31 cellular contexts compared by ENCODE assay signal in genomic region chr13:38952827-38953226, GRCh38. TPM values are rescaled to one million over a fixed set of nuclear protein-coding genes. Genes with fewer than 3 reads are reported as not detected.
"Had no signal": no experiment of that assay in that cellular context is flagged by ENCODE, and none has a peak within 500 bp of the region (broad histone marks: within the 10 kb centered on the region; RNA-seq: fewer than 3 reads in every experiment).

No MANE protein-coding gene starts in this region.

- H3K27ac ChIP-seq: adrenal gland, esophagus muscularis mucosa, gastrocnemius medialis, stomach, suprapubic skin, tibial nerve, uterus had no signal

- H3K4me3 ChIP-seq: adrenal gland, esophagus muscularis mucosa, gastrocnemius medialis, suprapubic skin, tibial nerve, uterus had no signal

- DNase-seq: activated CD4-positive, alpha-beta T cell treated with anti-CD3 and anti-CD28 coated beads for 4 hours; activated CD4-positive, alpha-beta T cell treated with anti-CD3 and anti-CD28 coated beads, Interleukin-2, amount 50 U/mL, for 48 hours; activated CD4-positive, CD25-positive, alpha-beta regulatory T cell; activated CD8-positive, alpha-beta memory T cell treated with anti-CD3 and anti-CD28 coated beads, Interleukin-2, amount 50 U/mL, for 48 hours; activated naive CD4-positive, alpha-beta T cell; activated T-cell treated with anti-CD3 and anti-CD28 coated beads, Interleukin-2, amount 50 U/mL, for 4 hours; adrenal gland; effector CD4-positive, alpha-beta T cell; gastrocnemius medialis; head of caudate nucleus; hypothalamus; left colon; mesenchymal stem cell; naive thymus-derived CD4-positive, alpha-beta T cell; occipital lobe; small intestine; stomach; T-helper 17 cell; uterus had no signal

- H3K4me1 ChIP-seq: adrenal gland, esophagus muscularis mucosa, gastrocnemius medialis, suprapubic skin, uterus had no signal

- ATAC-seq: activated T-cell treated with anti-CD3 and anti-CD28 coated beads, Interleukin-2, amount 50 U/mL, for 4 hours; gastrocnemius medialis; left colon; naive thymus-derived CD4-positive, alpha-beta T cell; sciatic nerve; stimulated activated memory B cell treated with anti-CD40 and anti-IgM and Interleukin-4, amounts not matched to agents 10 μg/mL and 1 μg/mL and 100 μg/mL, for 72 hours; T-helper 17 cell had no signal

- FAIRE-seq: astrocyte, small intestine had no signal

- H3K9me3 ChIP-seq: adrenal gland, esophagus muscularis mucosa, gastrocnemius medialis, suprapubic skin, uterus had no signal

- H3K36me3 ChIP-seq: adrenal gland, esophagus muscularis mucosa, gastrocnemius medialis, stomach, suprapubic skin, tibial nerve, uterus had no signal

- H3K27me3 ChIP-seq: adrenal gland, esophagus muscularis mucosa, gastrocnemius medialis, stomach, suprapubic skin, tibial nerve, uterus had no signal

RNA-seq across cellular contexts. Expression of gene STOML3, which starts 37.8 kb away (rescaled TPM):
- total RNA-seq: activated CD8-positive, alpha-beta memory T cell treated with anti-CD3 and anti-CD28 coated beads for 36 hours; activated T-cell treated with anti-CD3 and anti-CD28 coated beads, Interleukin-2, amount 50 U/mL, for 4 hours; activated T-helper 2 cell treated with anti-CD3 and anti-CD28 coated beads, Interferon-gamma antibody, Interleukin-2, Interleukin-4, amounts not matched to agents 10 μg/mL and 5 μg/mL and 100 μg/mL, durations not matched to agents 14 hours and 24 hours and 36 hours; adrenal gland; astrocyte; esophagus muscularis mucosa; gastrocnemius medialis; lower leg skin; naive thymus-derived CD4-positive, alpha-beta T cell; neural crest cell; posterior vena cava; renal cortical epithelial cell; sciatic nerve; stomach; suprapubic skin; T-helper 17 cell; tibial nerve had no signal
- polyA plus RNA-seq: adrenal gland; naive thymus-derived CD4-positive, alpha-beta T cell; small intestine; stomach had no signal
